ENCODE assay signal across 2 cellular contexts in genomic region chr3:132803889-132804288, GRCh38.
TF ChIP-seq lines count a peak whose summit lies in the region.

No MANE protein-coding gene starts in this region.

TF ChIP-seq in HEK293T, 16 proteins besides CTCF, POLR2A, EP300 and RAD21 (continued from another document):
- no peak for TF ChIP-seq LEF1 (IDR thresholded peaks at IDR 0.05; ENCODE audit: borderline replicate concordance)

TF ChIP-seq in WTC11, 78 proteins besides CTCF, POLR2A, EP300 and RAD21 (continued from another document):
- TF ChIP-seq FOXP4 (CRISPR knock-in tag; IDR thresholded peaks at IDR 0.05) (no peak), CBFB (CRISPR knock-in tag; IDR thresholded peaks at IDR 0.05; ENCODE audit: low read depth) (no peak), ELF4 (CRISPR knock-in tag; IDR thresholded peaks at IDR 0.05; ENCODE audit: low read depth) (no peak), KAT7 (CRISPR knock-in tag; IDR thresholded peaks at IDR 0.05; ENCODE audit: borderline replicate concordance) (no peak), ATF6 (CRISPR knock-in tag; IDR thresholded peaks at IDR 0.05) (no peak), GTF2I (CRISPR knock-in tag; conservative IDR thresholded peaks at IDR 0.05) (no peak), PRRX2 (CRISPR knock-in tag; IDR thresholded peaks at IDR 0.05) (no peak), SMAD3 (CRISPR knock-in tag; IDR thresholded peaks at IDR 0.05; ENCODE audit: borderline replicate concordance) (no peak), ERG (CRISPR knock-in tag; IDR thresholded peaks at IDR 0.05) (no peak), ARID4B (CRISPR knock-in tag; IDR thresholded peaks at IDR 0.05; ENCODE audit: borderline replicate concordance) (no peak), NFATC4 (CRISPR knock-in tag; IDR thresholded peaks at IDR 0.05) (no peak), MXD4 (CRISPR knock-in tag; IDR thresholded peaks at IDR 0.05; ENCODE audit: borderline replicate concordance) (no peak), SP1 (CRISPR knock-in tag; conservative IDR thresholded peaks at IDR 0.05) (no peak)
- TF ChIP-seq, protein P1, sequence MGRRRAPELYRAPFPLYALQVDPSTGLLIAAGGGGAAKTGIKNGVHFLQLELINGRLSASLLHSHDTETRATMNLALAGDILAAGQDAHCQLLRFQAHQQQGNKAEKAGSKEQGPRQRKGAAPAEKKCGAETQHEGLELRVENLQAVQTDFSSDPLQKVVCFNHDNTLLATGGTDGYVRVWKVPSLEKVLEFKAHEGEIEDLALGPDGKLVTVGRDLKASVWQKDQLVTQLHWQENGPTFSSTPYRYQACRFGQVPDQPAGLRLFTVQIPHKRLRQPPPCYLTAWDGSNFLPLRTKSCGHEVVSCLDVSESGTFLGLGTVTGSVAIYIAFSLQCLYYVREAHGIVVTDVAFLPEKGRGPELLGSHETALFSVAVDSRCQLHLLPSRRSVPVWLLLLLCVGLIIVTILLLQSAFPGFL (CRISPR knock-in tag; IDR thresholded peaks at IDR 0.05; ENCODE audit: borderline replicate concordance) = no peak
